ENCODE assay signal across 17 cellular contexts in the genomic region with DNA sequence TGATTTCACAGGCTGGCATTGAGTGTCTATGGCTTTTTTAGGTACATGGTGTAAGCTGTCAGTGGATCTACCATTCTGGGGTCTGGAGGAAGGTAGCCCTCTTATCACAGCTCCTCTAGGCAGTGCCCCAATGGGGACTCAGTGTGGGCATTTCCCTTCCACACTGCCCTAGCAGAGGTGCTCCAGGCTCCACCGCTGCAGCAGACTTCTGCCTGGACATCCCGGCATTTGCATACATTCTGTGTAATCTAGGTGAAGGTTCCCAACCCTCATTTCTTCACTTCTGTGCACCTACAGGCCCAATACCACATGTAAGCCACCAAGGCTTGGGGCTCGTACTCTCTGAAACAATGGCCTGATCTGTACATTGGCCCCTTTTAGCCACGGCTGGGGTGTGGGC.
A peak's percentile ranks its signal among the peaks of the same experiment; 100 is the strongest.
DNase-seq lines count a peak whose midpoint lies in the region; ATAC-seq and TF ChIP-seq lines count a peak whose summit lies in the region.
"Had no signal": no experiment of that assay in that cellular context is flagged by ENCODE, and none has a peak within 500 bp of the region (broad histone marks: within the 10 kb centered on the region; RNA-seq: fewer than 3 reads in every experiment).

No MANE protein-coding gene starts in this region.

- BruUV-seq in OCI-LY7 (replicated peaks; lab: Mats Ljungman, UMichigan) = no TSS peak

- no peaks in the 10 kb centered on the region for H3K9me2 ChIP-seq in OCI-LY7 (ENCODE audit: insufficient read depth, low read length)
- H3K9me2 ChIP-seq: SK-N-SH had no signal

- H4K20me1 ChIP-seq in OCI-LY7 (ENCODE audit: insufficient read depth, low read length) (no peaks in the 10 kb centered on the region), osteoblast (ENCODE audit: insufficient read depth, low read length) (no peaks in the 10 kb centered on the region)

- no peak for TF ChIP-seq CTCF in GM12865 (IDR thresholded peaks at IDR 0.05; ENCODE audit: insufficient read depth, low read depth, low read length, missing control alignments)
- no peak for TF ChIP-seq CTCF in OCI-LY7 (conservative IDR thresholded peaks at IDR 0.05; ENCODE audit: low read length)
- no peak for TF ChIP-seq CTCF in osteoblast (IDR thresholded peaks at IDR 0.05; ENCODE audit: extremely low read depth, low read depth, low read length)

- H3K36me3 ChIP-seq in OCI-LY7 (ENCODE audit: insufficient read depth, low read length) (peaks cover 96% of the 10 kb centered on the region), osteoblast (ENCODE audit: insufficient read depth, low read length) (peaks cover 5% of the 10 kb centered on the region)

- no peaks in the 10 kb centered on the region for H3K27me3 ChIP-seq in osteoblast (ENCODE audit: insufficient read depth, low read length)
- H3K27me3 ChIP-seq: BE2C had no signal

- no peak for ATAC-seq in HG03457 (IDR thresholded peaks at IDR 0.05; ENCODE audit: unreplicated experiment)
- ATAC-seq in GM21447 (IDR thresholded peaks at IDR 0.05; ENCODE audit: unreplicated experiment) = no peak

- no peak overlapping the region for H2AFZ ChIP-seq in OCI-LY7 (ENCODE audit: low read length)
- no peak overlapping the region for H2AFZ ChIP-seq in osteoblast (ENCODE audit: low read length)

- POLR2A ChIA-PET in OCI-LY7 (lab: Charles Lee) = no interaction called here

- H3K4me3 ChIP-seq in GM12865 (ENCODE audit: low read depth, low read length) = no peak overlapping the region
- no peak overlapping the region for H3K4me3 ChIP-seq in OCI-LY7 (ENCODE audit: low read depth, low read length, poor library complexity, severe bottlenecking)
- no peak overlapping the region for H3K4me3 ChIP-seq in osteoblast (ENCODE audit: insufficient read depth, low read length)
- H3K4me3 ChIP-seq: HAP-1 had no signal

- H3K4me2 ChIP-seq in OCI-LY7 (ENCODE audit: low read length) = no peak overlapping the region
- H3K4me2 ChIP-seq in osteoblast (ENCODE audit: insufficient read depth, low read length) = no peak overlapping the region
- H3K4me2 ChIP-seq: SK-N-SH had no signal

- H3K4me1 ChIP-seq in OCI-LY7 (ENCODE audit: insufficient read depth, low read length, poor library complexity, severe bottlenecking) (no peaks in the 10 kb centered on the region), osteoblast (ENCODE audit: insufficient read depth, low read length) (peaks cover 7% of the 10 kb centered on the region)
- H3K4me1 ChIP-seq: BE2C had no signal

- H3K9me3 ChIP-seq in OCI-LY7 (ENCODE audit: low read length) = peaks cover 43% of the 10 kb centered on the region
- H3K9me3 ChIP-seq in osteoblast (ENCODE audit: low read depth, low read length) = peaks cover 4% of the 10 kb centered on the region

- H3K79me2 ChIP-seq in OCI-LY7 (ENCODE audit: insufficient read depth, low read depth, low read length) (no peaks in the 10 kb centered on the region; the same call in 1 of the 2 replicates), osteoblast (ENCODE audit: insufficient read depth, low read length) (peaks cover 24% of the 10 kb centered on the region)

- H3K27ac ChIP-seq in OCI-LY7 (ENCODE audit: low read depth, low read length, poor library complexity, severe bottlenecking) (no peak overlapping the region), osteoblast (ENCODE audit: low read depth, low read length) (no peak overlapping the region)

- CTCF ChIA-PET in OCI-LY7 (lab: Charles Lee; ENCODE audit: unreplicated experiment) = no interaction called here

- peak; percentile 1 for DNase-seq in NCI-H82 (lab: John Stamatoyannopoulos, UW)
- DNase-seq in NCI-H82 treated with DMSO at 0.1 percent for 48 hours (lab: John Stamatoyannopoulos, UW; ENCODE audit: unreplicated experiment) = no peak
- peak; percentile 33 for DNase-seq in GM12865 (ENCODE audit: low read depth)
- DNase-seq in OCI-LY7 (ENCODE audit: low spot score) = peak; percentile 31
- peak; percentile 19 for DNase-seq in left kidney (ENCODE audit: low read depth, low spot score)
- DNase-seq in osteoblast (ENCODE audit: insufficient read length, low spot score, missing footprints) = no peak
- DNase-seq: BE2C; Calu3; CD4-positive, alpha-beta memory T cell; NCI-H187 treated with DMSO at 0.1 percent for 48 hours; NCI-H446; NCI-H526 treated with DMSO at 0.1 percent for 48 hours; SHP77; SK-N-SH had no signal

- intact Hi-C loops in OCI-LY7 (cut with micrococcal nuclease; ENCODE audit: unreplicated experiment) = no loop called here

Comparison
In these comparisons a context has a peak if more than half of its experiments do, and no peak if none do; other contexts are left out.
1. DNase-seq: peak in NCI-H82 (single experiment), GM12865 (single experiment), OCI-LY7 (single experiment) and left kidney (single experiment); none in NCI-H82 treated with DMSO at 0.1 percent for 48 hours (single experiment) and osteoblast (single experiment).